Comparison of ENCODE assay signal across 8 cellular contexts in the genomic region with DNA sequence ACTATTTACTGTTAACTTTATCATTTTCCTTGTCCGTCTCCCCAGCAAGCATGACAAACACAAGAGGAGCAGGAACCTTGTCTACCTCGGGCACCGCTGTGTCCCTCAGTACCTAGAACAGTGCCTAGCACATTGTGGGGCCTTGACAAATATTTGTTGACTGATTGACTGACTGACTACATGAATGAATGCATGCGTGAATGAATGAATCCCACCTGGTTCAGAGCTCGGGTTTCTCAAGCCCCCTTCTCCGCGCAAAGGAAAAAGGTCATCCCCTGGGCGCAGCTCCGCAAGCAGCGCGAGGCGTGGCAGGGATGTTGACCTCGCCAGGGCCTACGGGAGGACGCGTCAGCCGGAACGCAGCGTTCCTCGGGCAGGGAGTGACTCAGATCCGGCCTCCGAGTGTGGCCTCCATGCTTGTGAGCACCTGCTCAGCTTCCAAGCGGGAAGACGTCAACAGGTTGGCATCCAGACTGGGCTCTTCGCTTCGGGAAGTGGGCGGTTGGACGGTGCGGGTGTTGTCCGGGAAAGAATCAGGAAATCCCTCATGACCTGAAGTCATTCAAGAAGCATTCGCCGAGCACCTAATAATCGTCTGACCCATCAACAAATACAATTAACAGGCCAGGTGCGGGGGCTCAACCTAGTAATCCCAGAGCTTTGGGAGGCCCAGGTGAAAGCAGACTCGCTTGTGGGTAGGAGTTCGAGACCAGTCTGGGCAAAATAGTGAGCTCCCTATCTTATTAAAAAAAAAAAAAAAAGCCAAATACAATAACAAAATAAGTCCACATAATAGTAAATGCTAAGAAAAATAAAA. TPM values are rescaled to one million over a fixed set of nuclear protein-coding genes. Genes with fewer than 3 reads are reported as not detected.
DNase-seq lines count a peak whose midpoint lies in the region; ATAC-seq and TF ChIP-seq lines count a peak whose summit lies in the region.

No MANE protein-coding gene starts in this region.

- no peak for TF ChIP-seq RAD21 in neural cell (conservative IDR thresholded peaks at IDR 0.05)

- H3K27ac ChIP-seq in neural cell (ENCODE audit: low read length) = peak overlapping the region; percentile 76

- POLR2A ChIA-PET in activated CD4-positive, alpha-beta T cell treated with anti-CD3 and anti-CD28 coated beads for 36 hours (lab: Charles Lee) = interaction anchor here (0.7 to 2.5 kb wide), 8 partner anchors 9 to 101 kb away, joined by 3 to 9 read pairs (median 4); a partner anchor contains a TSS

- peak overlapping the region; percentile 97 for H3K27ac Mint-ChIP-seq in activated CD4-positive, alpha-beta T cell treated with anti-CD3 and anti-CD28 coated beads for 36 hours

- peak; percentile 67 for ATAC-seq in activated CD4-positive, alpha-beta T cell treated with anti-CD3 and anti-CD28 coated beads for 36 hours
- ATAC-seq in HG03103 (IDR thresholded peaks at IDR 0.05; ENCODE audit: low read depth, unreplicated experiment) = peak; percentile 36

- no peaks in the 10 kb centered on the region for H3K27me3 ChIP-seq in neural cell (ENCODE audit: insufficient read depth, low read depth, low read length)

- H3K27me3 Mint-ChIP-seq in activated CD4-positive, alpha-beta T cell treated with anti-CD3 and anti-CD28 coated beads for 36 hours = peaks cover 2% of the 10 kb centered on the region

- CTCF ChIA-PET in activated CD4-positive, alpha-beta T cell treated with anti-CD3 and anti-CD28 coated beads for 36 hours (lab: Charles Lee) = interaction anchor here (1.0 to 3.9 kb wide), 6 partner anchors 9 to 67 kb away, joined by 3 to 65 read pairs (median 7); no protein-coding TSS in a partner anchor

- H3K36me3 Mint-ChIP-seq in activated CD4-positive, alpha-beta T cell treated with anti-CD3 and anti-CD28 coated beads for 36 hours (ENCODE audit: low read depth) = peaks cover 11% of the 10 kb centered on the region

- H2AFZ ChIP-seq in neural cell (ENCODE audit: low read depth, low read length) = peak overlapping the region; percentile 46

- H3K4me3 ChIP-seq in WI38 (ENCODE audit: low read depth, low read length) (peak overlapping the region; percentile 73), neural cell (ENCODE audit: low read length) (peak overlapping the region; percentile 73)

- intact Hi-C loops in activated CD4-positive, alpha-beta T cell treated with anti-CD3 and anti-CD28 coated beads for 36 hours (cut with DNase I, micrococcal nuclease) = no loop called here

- TF ChIP-seq CTCF in WI38 (IDR thresholded peaks at IDR 0.05; ENCODE audit: low read depth, low read length) = no peak
- no peak for TF ChIP-seq CTCF in neural cell (IDR thresholded peaks at IDR 0.05; ENCODE audit: poor library complexity, severe bottlenecking)

- no peaks in the 10 kb centered on the region for H3K9me2 ChIP-seq in neural cell (ENCODE audit: insufficient read depth, low read length)

- peak overlapping the region; percentile 67 for H3K9ac ChIP-seq in neural cell (ENCODE audit: low read length)

- peaks cover 1% of the 10 kb centered on the region for H3K9me3 Mint-ChIP-seq in activated CD4-positive, alpha-beta T cell treated with anti-CD3 and anti-CD28 coated beads for 36 hours (ENCODE audit: low read depth)

- no peaks in the 10 kb centered on the region for H3K79me2 ChIP-seq in neural cell (replicated peaks; ENCODE audit: insufficient read depth, low read length)

- no peaks in the 10 kb centered on the region for H3F3A ChIP-seq in neural cell (ENCODE audit: insufficient read depth, low read length, poor library complexity, severe bottlenecking)

- TF ChIP-seq EP300 in neural cell (conservative IDR thresholded peaks at IDR 0.05; ENCODE audit: poor library complexity, severe bottlenecking) = no peak

- H3K9me3 ChIP-seq in neural cell (ENCODE audit: low read length) = no peaks in the 10 kb centered on the region

- H3K4me1 Mint-ChIP-seq in activated CD4-positive, alpha-beta T cell treated with anti-CD3 and anti-CD28 coated beads for 36 hours = peaks cover 29% of the 10 kb centered on the region

- H4K20me1 ChIP-seq in neural cell (ENCODE audit: insufficient read depth) = no peaks in the 10 kb centered on the region

- DNase-seq in activated CD4-positive, alpha-beta T cell treated with anti-CD3 and anti-CD28 coated beads for 36 hours = peak; percentile 81
- DNase-seq in activated CD4-positive, alpha-beta T cell treated with anti-CD3 and anti-CD28 coated beads, Interleukin-2, amount 50 U/mL, for 4 hours = no peak
- DNase-seq in fibroblast of gingiva (ENCODE audit: low read depth) (peak; percentile 40), NCI-H524 treated with DMSO at 0.1 percent for 48 hours (lab: John Stamatoyannopoulos, UW) (no peak), NK-92 (lab: John Stamatoyannopoulos, UW; ENCODE audit: unreplicated experiment) (no peak)

- H3K36me3 ChIP-seq in neural cell (ENCODE audit: insufficient read depth, low read length) = no peaks in the 10 kb centered on the region

- H3K4me3 Mint-ChIP-seq in activated CD4-positive, alpha-beta T cell treated with anti-CD3 and anti-CD28 coated beads for 36 hours = peak overlapping the region; percentile 98

- no peak overlapping the region for H3K4me2 ChIP-seq in neural cell (ENCODE audit: low read length)

TF ChIP-seq in neural cell, 6 proteins besides CTCF, POLR2A, EP300 and RAD21:
- TF ChIP-seq, protein P1, sequence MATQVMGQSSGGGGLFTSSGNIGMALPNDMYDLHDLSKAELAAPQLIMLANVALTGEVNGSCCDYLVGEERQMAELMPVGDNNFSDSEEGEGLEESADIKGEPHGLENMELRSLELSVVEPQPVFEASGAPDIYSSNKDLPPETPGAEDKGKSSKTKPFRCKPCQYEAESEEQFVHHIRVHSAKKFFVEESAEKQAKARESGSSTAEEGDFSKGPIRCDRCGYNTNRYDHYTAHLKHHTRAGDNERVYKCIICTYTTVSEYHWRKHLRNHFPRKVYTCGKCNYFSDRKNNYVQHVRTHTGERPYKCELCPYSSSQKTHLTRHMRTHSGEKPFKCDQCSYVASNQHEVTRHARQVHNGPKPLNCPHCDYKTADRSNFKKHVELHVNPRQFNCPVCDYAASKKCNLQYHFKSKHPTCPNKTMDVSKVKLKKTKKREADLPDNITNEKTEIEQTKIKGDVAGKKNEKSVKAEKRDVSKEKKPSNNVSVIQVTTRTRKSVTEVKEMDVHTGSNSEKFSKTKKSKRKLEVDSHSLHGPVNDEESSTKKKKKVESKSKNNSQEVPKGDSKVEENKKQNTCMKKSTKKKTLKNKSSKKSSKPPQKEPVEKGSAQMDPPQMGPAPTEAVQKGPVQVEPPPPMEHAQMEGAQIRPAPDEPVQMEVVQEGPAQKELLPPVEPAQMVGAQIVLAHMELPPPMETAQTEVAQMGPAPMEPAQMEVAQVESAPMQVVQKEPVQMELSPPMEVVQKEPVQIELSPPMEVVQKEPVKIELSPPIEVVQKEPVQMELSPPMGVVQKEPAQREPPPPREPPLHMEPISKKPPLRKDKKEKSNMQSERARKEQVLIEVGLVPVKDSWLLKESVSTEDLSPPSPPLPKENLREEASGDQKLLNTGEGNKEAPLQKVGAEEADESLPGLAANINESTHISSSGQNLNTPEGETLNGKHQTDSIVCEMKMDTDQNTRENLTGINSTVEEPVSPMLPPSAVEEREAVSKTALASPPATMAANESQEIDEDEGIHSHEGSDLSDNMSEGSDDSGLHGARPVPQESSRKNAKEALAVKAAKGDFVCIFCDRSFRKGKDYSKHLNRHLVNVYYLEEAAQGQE (IDR thresholded peaks at IDR 0.05; ENCODE audit: borderline replicate concordance) = no peak
- TF ChIP-seq TAF1 (IDR thresholded peaks at IDR 0.05; ENCODE audit: low read depth) (no peak), MXI1 (conservative IDR thresholded peaks at IDR 0.05; ENCODE audit: poor library complexity, severe bottlenecking) (no peak), POLR2AphosphoS5 (IDR thresholded peaks at IDR 0.05) (no peak)

RNA-seq across cellular contexts. Expression of a gene that starts 13.9 kb away (rescaled TPM):
- 100 to 1,000 TPM; 809 to 936 TPM for total RNA-seq in activated CD4-positive, alpha-beta T cell treated with anti-CD3 and anti-CD28 coated beads for 36 hours
- polyA plus RNA-seq in neural cell = 1,173 and 1,177 TPM in 2 replicates
- polyA minus RNA-seq in neural cell = 1,245 and 1,326 TPM in 2 replicates

Comparison
In these comparisons a context has a peak if more than half of its experiments do, and no peak if none do; other contexts are left out.
1. DNase-seq: peak in activated CD4-positive, alpha-beta T cell treated with anti-CD3 and anti-CD28 coated beads for 36 hours (single experiment) and fibroblast of gingiva (single experiment); none in activated CD4-positive, alpha-beta T cell treated with anti-CD3 and anti-CD28 coated beads, Interleukin-2, amount 50 U/mL, for 4 hours (0 of 2), NCI-H524 treated with DMSO at 0.1 percent for 48 hours (single experiment) and NK-92 (single experiment).